ENCODE assay signal across 15 cellular contexts in genomic region chr9:91802391-91802790, GRCh38.
DNase-seq lines count a peak whose midpoint lies in the region.
"Had no signal": no experiment of that assay in that cellular context is flagged by ENCODE, and none has a peak within 500 bp of the region (broad histone marks: within the 10 kb centered on the region; RNA-seq: fewer than 3 reads in every experiment).

No MANE protein-coding gene starts in this region.

- in situ Hi-C loops in HAP-1 (cut with MboI; ENCODE audit: low sequenced_read_pairs), result no loop called here

- H3K4me1 Mint-ChIP-seq in activated naive CD4-positive, alpha-beta T cell treated with anti-CD3 and anti-CD28 coated beads, Interleukin-2, amount 10 ng/mL, durations not matched to agents 7 days and 5 days, result peaks cover 9% of the 10 kb centered on the region

- no peak overlapping the region for H3K4me3 ChIP-seq in HAP-1
- H3K4me3 ChIP-seq: SJSA1 had no signal

- intact Hi-C loops in posterior vena cava (cut with DNase I), result no loop called here

- peak; percentile 24 for DNase-seq in activated CD8-positive, alpha-beta memory T cell treated with anti-CD3 and anti-CD28 coated beads for 24 hours
- no peak for DNase-seq in activated CD8-positive, alpha-beta memory T cell treated with anti-CD3 and anti-CD28 coated beads, Interleukin-2, amount 50 U/mL, for 4 hours
- peak; percentile 91 for DNase-seq in fibroblast of gingiva (ENCODE audit: low read depth)
- peak; percentile 17 for DNase-seq in posterior vena cava (ENCODE audit: low spot score)
- DNase-seq in effector CD4-positive, alpha-beta T cell, result no peak
- no peak for DNase-seq in HAP-1 (ENCODE audit: low spot score in 2 of 2)
- no peak for DNase-seq in activated naive CD4-positive, alpha-beta T cell treated with anti-CD3 and anti-CD28 coated beads, Interleukin-2, amount 10 ng/mL, durations not matched to agents 7 days and 5 days
- no peak for DNase-seq in NAMALWA (ENCODE audit: low spot score)
- DNase-seq: C1 segment of cervical spinal cord; HCEC 1CT; NCI-H1048; NCI-H226; NCI-H69; NK-92 treated with Interleukin-12 subunit alpha and Interleukin-12 subunit beta, amount 100 ng/mL, for 24 hours had no signal

- H3K4me3 Mint-ChIP-seq in activated naive CD4-positive, alpha-beta T cell treated with anti-CD3 and anti-CD28 coated beads, Interleukin-2, amount 10 ng/mL, durations not matched to agents 7 days and 5 days, result no peak overlapping the region

- H3K36me3 ChIP-seq in HAP-1 (replicated peaks), result no peaks in the 10 kb centered on the region
- H3K36me3 ChIP-seq: SJSA1 had no signal

- CTCF ChIA-PET in activated naive CD4-positive, alpha-beta T cell treated with anti-CD3 and anti-CD28 coated beads, Interleukin-2, amount 10 ng/mL, durations not matched to agents 7 days and 5 days (lab: Charles Lee), result no interaction called here

- no peak overlapping the region for H3K27ac Mint-ChIP-seq in activated naive CD4-positive, alpha-beta T cell treated with anti-CD3 and anti-CD28 coated beads, Interleukin-2, amount 10 ng/mL, durations not matched to agents 7 days and 5 days

- H3K4me1 ChIP-seq in HAP-1, result no peaks in the 10 kb centered on the region

- no peaks in the 10 kb centered on the region for H3K9me3 Mint-ChIP-seq in activated naive CD4-positive, alpha-beta T cell treated with anti-CD3 and anti-CD28 coated beads, Interleukin-2, amount 10 ng/mL, durations not matched to agents 7 days and 5 days

- peaks cover 8% of the 10 kb centered on the region for H3K27me3 Mint-ChIP-seq in activated naive CD4-positive, alpha-beta T cell treated with anti-CD3 and anti-CD28 coated beads, Interleukin-2, amount 10 ng/mL, durations not matched to agents 7 days and 5 days

- no peaks in the 10 kb centered on the region for H3K36me3 Mint-ChIP-seq in activated naive CD4-positive, alpha-beta T cell treated with anti-CD3 and anti-CD28 coated beads, Interleukin-2, amount 10 ng/mL, durations not matched to agents 7 days and 5 days

- no peaks in the 10 kb centered on the region for H3K27me3 ChIP-seq in HAP-1 (ENCODE audit: low read depth)
- H3K27me3 ChIP-seq: SJSA1 had no signal

- no peaks in the 10 kb centered on the region for H3K9me3 ChIP-seq in HAP-1
- H3K9me3 ChIP-seq: SJSA1 had no signal

Comparison
In these comparisons a context has a peak if more than half of its experiments do, and no peak if none do; other contexts are left out.
1. DNase-seq: peak in activated CD8-positive, alpha-beta memory T cell treated with anti-CD3 and anti-CD28 coated beads for 24 hours (single experiment), fibroblast of gingiva (single experiment) and posterior vena cava (single experiment); none in activated CD8-positive, alpha-beta memory T cell treated with anti-CD3 and anti-CD28 coated beads, Interleukin-2, amount 50 U/mL, for 4 hours (single experiment), effector CD4-positive, alpha-beta T cell (single experiment), HAP-1 (0 of 2), activated naive CD4-positive, alpha-beta T cell treated with anti-CD3 and anti-CD28 coated beads, Interleukin-2, amount 10 ng/mL, durations not matched to agents 7 days and 5 days (single experiment) and NAMALWA (single experiment).